14 cellular contexts compared by ENCODE assay signal in the genomic region with DNA sequence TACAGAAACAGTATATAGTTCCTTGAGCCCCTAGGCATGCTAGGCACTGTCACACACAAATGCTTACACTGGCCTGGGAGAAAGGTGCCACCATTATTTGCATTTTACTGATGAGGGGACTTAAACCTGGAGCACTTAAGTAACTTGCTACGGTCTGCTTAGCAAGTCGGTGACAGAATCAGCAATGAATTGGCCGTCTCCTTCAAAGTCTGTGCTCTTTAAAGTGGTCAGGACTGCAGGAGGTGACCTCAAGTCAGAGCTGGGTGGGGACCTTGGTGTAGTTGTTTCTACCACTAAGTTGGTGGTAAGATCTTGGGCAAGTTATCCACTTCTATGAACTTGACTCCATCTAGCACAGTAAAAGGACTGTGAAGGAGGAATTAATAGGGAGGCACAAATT. TPM values are rescaled to one million over a fixed set of nuclear protein-coding genes. Genes with fewer than 3 reads are reported as not detected.
DNase-seq lines count a peak whose midpoint lies in the region; ATAC-seq and TF ChIP-seq lines count a peak whose summit lies in the region.
"Had no signal": no experiment of that assay in that cellular context is flagged by ENCODE, and none has a peak within 500 bp of the region (broad histone marks: within the 10 kb centered on the region; RNA-seq: fewer than 3 reads in every experiment).

No MANE protein-coding gene starts in this region.

- peaks cover 14% of the 10 kb centered on the region for H3K79me2 ChIP-seq in mesendoderm (ENCODE audit: control insufficient read depth, insufficient read depth, low read length)

- TF ChIP-seq RAD21 in IMR-90 (IDR thresholded peaks at IDR 0.05; ENCODE audit: low read length), result no peak

- H4K5ac ChIP-seq in IMR-90 (ENCODE audit: low read depth, low read length) (no peak overlapping the region), mesendoderm (ENCODE audit: low read length) (no peak overlapping the region)

- H3K23ac ChIP-seq in IMR-90 (ENCODE audit: low read depth, low read length) (no peak overlapping the region), mesendoderm (ENCODE audit: low read length) (no peak overlapping the region)

- H3K14ac ChIP-seq in IMR-90 (replicated peaks; ENCODE audit: low read depth, low read length), result no peak overlapping the region

- H3K56ac ChIP-seq in IMR-90 (ENCODE audit: extremely low read depth, insufficient read depth, low read length) (no peak overlapping the region), mesendoderm (ENCODE audit: low read length) (peak overlapping the region; percentile 3)

- no CpG with 5 or more reads among the region's 3 CpGs for WGBS in IMR-90 (ENCODE audit: extremely low coverage in 2 of 2, insufficient read length in 1 of 2), 2 experiments
- 85 to 87% methylated on average over 3 of the region's 3 CpGs for WGBS in endodermal cell (ENCODE audit: insufficient coverage in 1 of 2, insufficient read length in 1 of 2), 2 experiments
- no CpG with 5 or more reads among the region's 3 CpGs for WGBS in mesendoderm (ENCODE audit: extremely low coverage, insufficient coverage, low lambda C conversion rate)

- H3K36me3 Mint-ChIP-seq in endodermal cell (ENCODE audit: low read depth), result no peaks in the 10 kb centered on the region

- H2BK20ac ChIP-seq in IMR-90 (ENCODE audit: low read depth, low read length), result no peak overlapping the region

- H4K91ac ChIP-seq in IMR-90 (ENCODE audit: insufficient read depth, low read depth, low read length), result 0 out of 2 replicates have a peak overlapping the region, but pooled peaks have one; percentile 9

- ATAC-seq in IMR-90 (ENCODE audit: low read depth), result no peak
- ATAC-seq in esophagus mucosa, result no peak
- ATAC-seq in HG02798 (IDR thresholded peaks at IDR 0.05; ENCODE audit: poor library complexity, unreplicated experiment), result no peak

- intact Hi-C loops in IMR-90 (cut with micrococcal nuclease), result no loop called here
- intact Hi-C loops in left ventricle myocardium inferior (cut with micrococcal nuclease), result no loop called here

- H3K36me3 ChIP-seq in IMR-90 (ENCODE audit: control insufficient read depth, insufficient read depth, low read length), result no peaks in the 10 kb centered on the region
- H3K36me3 ChIP-seq in endodermal cell (ENCODE audit: control insufficient read depth, insufficient read depth, low read length), result no peaks in the 10 kb centered on the region
- no peaks in the 10 kb centered on the region for H3K36me3 ChIP-seq in mesendoderm (ENCODE audit: control insufficient read depth, insufficient read depth, low read length)
- H3K36me3 ChIP-seq in left ventricle myocardium inferior, result no peaks in the 10 kb centered on the region

- H3K4me3 Mint-ChIP-seq in endodermal cell, result no peak overlapping the region
- H3K4me3 Mint-ChIP-seq: CD4-positive, alpha-beta T cell had no signal

- H4K8ac ChIP-seq in IMR-90 (ENCODE audit: low read depth in 2 of 2, low read length in 2 of 2) (no peak overlapping the region; a peak in 1 of 4 replicates), mesendoderm (ENCODE audit: low read depth, low read length) (no peak overlapping the region)

- H3K9me3 Mint-ChIP-seq in endodermal cell, result no peaks in the 10 kb centered on the region
- H3K9me3 Mint-ChIP-seq: CD4-positive, alpha-beta T cell; HFFc6 had no signal

- TF ChIP-seq CTCF in IMR-90 (conservative IDR thresholded peaks at IDR 0.05; ENCODE audit: low read depth, low read length) (no peak), NB4 (IDR thresholded peaks at IDR 0.05; ENCODE audit: low read depth, low read length) (no peak), endodermal cell (conservative IDR thresholded peaks at IDR 0.05) (no peak), left ventricle myocardium inferior (IDR thresholded peaks at IDR 0.05; ENCODE audit: borderline replicate concordance) (no peak)

- H2BK15ac ChIP-seq in IMR-90 (ENCODE audit: low read depth, low read length) (no peak overlapping the region), mesendoderm (replicated peaks; ENCODE audit: low read depth) (no peak overlapping the region)

- POLR2A ChIA-PET in IMR-90 (lab: Charles Lee; ENCODE audit: unreplicated experiment), result no interaction called here

- TF ChIP-seq POLR2A in IMR-90 (IDR thresholded peaks at IDR 0.05; ENCODE audit: low read depth, low read length) (no peak), NB4 (IDR thresholded peaks at IDR 0.05; ENCODE audit: extremely low read depth, insufficient read length) (no peak), erythroblast (IDR thresholded peaks at IDR 0.05; ENCODE audit: low read length) (no peak)

- H3K27me3 ChIP-seq in IMR-90 (ENCODE audit: control insufficient read depth, insufficient read depth, low read length) (no peaks in the 10 kb centered on the region), endodermal cell (ENCODE audit: control insufficient read depth, insufficient read depth, low read length, poor library complexity, severe bottlenecking) (no peaks in the 10 kb centered on the region), mesendoderm (ENCODE audit: insufficient read depth, low read length, poor library complexity) (no peaks in the 10 kb centered on the region), left ventricle myocardium inferior (ENCODE audit: low read depth) (no peaks in the 10 kb centered on the region)

- H3K9me3 ChIP-seq in IMR-90 (ENCODE audit: control insufficient read depth, insufficient read depth, low read length) (no peaks in the 10 kb centered on the region), endodermal cell (ENCODE audit: control insufficient read depth, low read length) (no peaks in the 10 kb centered on the region), left ventricle myocardium inferior (replicated peaks) (no peaks in the 10 kb centered on the region)

- H3K4ac ChIP-seq in IMR-90 (ENCODE audit: low read depth, low read length) (no peak overlapping the region), mesendoderm (ENCODE audit: low read depth, low read length) (no peak overlapping the region)

- H2BK5ac ChIP-seq in IMR-90 (ENCODE audit: low read depth, low read length, poor library complexity, severe bottlenecking), result no peak overlapping the region
- H2BK5ac ChIP-seq in mesendoderm (ENCODE audit: low read length), result no peak overlapping the region

- H2AK5ac ChIP-seq in IMR-90 (ENCODE audit: low read depth, low read length), result peak overlapping the region; percentile 16; the same call in 1 of the 2 replicates
- H2AK5ac ChIP-seq in mesendoderm (ENCODE audit: low read length), result no peak overlapping the region

- H3K4me3 ChIP-seq in IMR-90 (ENCODE audit: insufficient read depth, low read depth, low read length) (no peak overlapping the region), NB4 (ENCODE audit: low read depth, low read length) (no peak overlapping the region), endodermal cell (ENCODE audit: low read length) (no peak overlapping the region), mesendoderm (ENCODE audit: low read length) (no peak overlapping the region), left ventricle myocardium inferior (no peak overlapping the region)

- no peak overlapping the region for H2BK120ac ChIP-seq in IMR-90 (ENCODE audit: low read depth, low read length)
- H2BK120ac ChIP-seq in mesendoderm (ENCODE audit: low read depth, low read length), result no peak overlapping the region

- H3K4me1 Mint-ChIP-seq in endodermal cell, result peaks cover 69% of the 10 kb centered on the region

- H3K4me1 ChIP-seq in IMR-90 (ENCODE audit: control insufficient read depth, insufficient read depth, low read length) (peaks cover 17% of the 10 kb centered on the region), endodermal cell (ENCODE audit: control insufficient read depth, insufficient read depth, low read length) (peaks cover 29% of the 10 kb centered on the region), mesendoderm (ENCODE audit: control insufficient read depth, low read depth, low read length) (peaks cover 15% of the 10 kb centered on the region), left ventricle myocardium inferior (peaks cover 95% of the 10 kb centered on the region)

- peaks cover 31 to 57% of the 10 kb centered on the region in 2 experiments for H3K79me1 ChIP-seq in IMR-90 (ENCODE audit: low read depth in 1 of 2, low read length in 2 of 2)
- H3K79me1 ChIP-seq in mesendoderm (ENCODE audit: low read length), result peaks cover 23% of the 10 kb centered on the region

- peaks cover 22% of the 10 kb centered on the region; the same call in 1 of the 2 replicates for H3K9me1 ChIP-seq in IMR-90 (ENCODE audit: insufficient read depth, low read length)

- peaks cover 25% of the 10 kb centered on the region for H4K20me1 ChIP-seq in IMR-90 (ENCODE audit: insufficient read depth, low read length)

- H3K4me2 ChIP-seq in IMR-90 (ENCODE audit: low read depth, low read length), result no peak overlapping the region
- no peak overlapping the region for H3K4me2 ChIP-seq in mesendoderm (ENCODE audit: low read length)

- in situ Hi-C loops in IMR-90 (cut with MboI; ENCODE audit: low sequenced_read_pairs), result no loop called here

- H3K27ac Mint-ChIP-seq in endodermal cell, result peak overlapping the region; percentile 8
- H3K27ac Mint-ChIP-seq: CD4-positive, alpha-beta T cell; HFFc6 had no signal

- BruUV-seq in IMR-90 (replicated peaks; lab: Mats Ljungman, UMichigan), result no TSS peak

- CTCF ChIA-PET in IMR-90 (lab: Yijun Ruan, JAX), result interaction anchor here (0.6 to 1.2 kb wide), 3 partner anchors 9 to 116 kb away, joined by 3 to 5 read pairs (median 3); no protein-coding TSS in a partner anchor

- H3K18ac ChIP-seq in IMR-90 (ENCODE audit: low read depth, low read length) (peak overlapping the region; percentile 34; the same call in 1 of the 2 replicates), mesendoderm (ENCODE audit: low read length) (no peak overlapping the region)

- dilution Hi-C loops in IMR-90 (cut with HindIII; ENCODE audit: low sequenced_read_pairs, unreplicated experiment), result no loop called here

- H3K27ac ChIP-seq in IMR-90 (ENCODE audit: insufficient read depth, low read length) (no peak overlapping the region), endodermal cell (ENCODE audit: low read depth, low read length) (no peak overlapping the region), mesendoderm (ENCODE audit: low read depth, low read length) (no peak overlapping the region), left ventricle myocardium inferior (replicated peaks) (no peak overlapping the region)

- H3K9ac ChIP-seq in IMR-90 (ENCODE audit: low read depth, low read length) (no peak overlapping the region), endodermal cell (ENCODE audit: extremely low read depth, low read length, poor library complexity, severe bottlenecking) (no peak overlapping the region), mesendoderm (ENCODE audit: low read length) (no peak overlapping the region)

- H3K27me3 Mint-ChIP-seq in endodermal cell (ENCODE audit: insufficient read depth), result no peaks in the 10 kb centered on the region
- H3K27me3 Mint-ChIP-seq: CD4-positive, alpha-beta T cell had no signal

- no peak overlapping the region for H2AFZ ChIP-seq in IMR-90 (replicated peaks; ENCODE audit: low read length, poor library complexity)

- H2AK9ac ChIP-seq in IMR-90 (replicated peaks; ENCODE audit: low read depth, low read length, poor library complexity), result no peak overlapping the region

- no peak for DNase-seq in IMR-90
- peak; percentile 15 for DNase-seq in NB4 (ENCODE audit: low read depth)
- no peak for DNase-seq in endodermal cell
- no peak for DNase-seq in mesendoderm
- no peak for DNase-seq in erythroblast (lab: John Stamatoyannopoulos, UW)
- DNase-seq in left ventricle myocardium inferior, result no peak
- DNase-seq: ACHN; C1 segment of cervical spinal cord; Calu3; CD4-positive, alpha-beta T cell; DMS 273 treated with DMSO at 0.1 percent for 48 hours had no signal

RNA-seq across cellular contexts. Expression of a gene that starts 34.8 kb away (rescaled TPM):
- 23.6 and 28.3 TPM in 2 replicates for total RNA-seq in IMR-90 (2012; rRNA removed)
- polyA plus RNA-seq in IMR-90 (2012; rRNA removed), result 42.4 and 51.2 TPM in 2 replicates
- 17.9 and 29.2 TPM in 2 replicates for polyA plus RNA-seq in IMR-90 (2012; cell fraction: cytosol; rRNA removed)
- 75.1 and 198 TPM in 2 replicates for polyA plus RNA-seq in IMR-90 (2012; cell fraction: nucleus; rRNA removed; ENCODE audit: low replicate concordance)
- 10 to 100 TPM; 47.2 to 57.6 TPM for total RNA-seq in endodermal cell
- 79.0 TPM for polyA plus RNA-seq in endodermal cell (2013, experiment 1 of 2)
- 78.6 TPM for polyA plus RNA-seq in endodermal cell (2013, experiment 2 of 2)
- 11.5 TPM for polyA plus RNA-seq in mesendoderm (2013, experiment 1 of 2)
- polyA plus RNA-seq in mesendoderm (2013, experiment 2 of 2), result 10.8 TPM
- total RNA-seq in esophagus mucosa, result 5.3 TPM
- total RNA-seq in left ventricle myocardium inferior, result 132 TPM
